Comparison of ENCODE assay signal across 1 cellular context in the genomic region with DNA sequence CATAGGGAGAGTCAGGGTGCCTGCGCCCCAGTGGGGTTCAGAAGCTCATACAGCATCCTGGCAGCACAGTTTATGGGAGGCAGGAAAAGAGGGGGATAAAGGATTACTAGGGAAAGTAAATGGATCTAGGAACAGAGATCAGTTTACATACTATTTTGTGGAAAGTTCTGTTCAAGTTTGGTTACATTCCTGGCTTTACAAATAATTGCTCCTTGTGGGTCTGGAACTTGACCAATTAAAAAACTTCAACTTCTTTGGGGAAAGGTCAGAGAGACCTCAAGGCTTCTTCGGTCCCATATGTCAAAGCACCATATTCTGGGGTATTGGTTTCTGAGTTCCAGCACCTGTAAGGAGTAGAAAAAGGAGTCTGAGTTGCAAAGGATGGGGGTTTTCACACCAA.
TF ChIP-seq lines count a peak whose summit lies in the region.

No MANE protein-coding gene starts in this region.

TF ChIP-seq in GM23338, 12 proteins besides CTCF, POLR2A, EP300 and RAD21 (continued from another document):
- TF ChIP-seq, protein P1, sequence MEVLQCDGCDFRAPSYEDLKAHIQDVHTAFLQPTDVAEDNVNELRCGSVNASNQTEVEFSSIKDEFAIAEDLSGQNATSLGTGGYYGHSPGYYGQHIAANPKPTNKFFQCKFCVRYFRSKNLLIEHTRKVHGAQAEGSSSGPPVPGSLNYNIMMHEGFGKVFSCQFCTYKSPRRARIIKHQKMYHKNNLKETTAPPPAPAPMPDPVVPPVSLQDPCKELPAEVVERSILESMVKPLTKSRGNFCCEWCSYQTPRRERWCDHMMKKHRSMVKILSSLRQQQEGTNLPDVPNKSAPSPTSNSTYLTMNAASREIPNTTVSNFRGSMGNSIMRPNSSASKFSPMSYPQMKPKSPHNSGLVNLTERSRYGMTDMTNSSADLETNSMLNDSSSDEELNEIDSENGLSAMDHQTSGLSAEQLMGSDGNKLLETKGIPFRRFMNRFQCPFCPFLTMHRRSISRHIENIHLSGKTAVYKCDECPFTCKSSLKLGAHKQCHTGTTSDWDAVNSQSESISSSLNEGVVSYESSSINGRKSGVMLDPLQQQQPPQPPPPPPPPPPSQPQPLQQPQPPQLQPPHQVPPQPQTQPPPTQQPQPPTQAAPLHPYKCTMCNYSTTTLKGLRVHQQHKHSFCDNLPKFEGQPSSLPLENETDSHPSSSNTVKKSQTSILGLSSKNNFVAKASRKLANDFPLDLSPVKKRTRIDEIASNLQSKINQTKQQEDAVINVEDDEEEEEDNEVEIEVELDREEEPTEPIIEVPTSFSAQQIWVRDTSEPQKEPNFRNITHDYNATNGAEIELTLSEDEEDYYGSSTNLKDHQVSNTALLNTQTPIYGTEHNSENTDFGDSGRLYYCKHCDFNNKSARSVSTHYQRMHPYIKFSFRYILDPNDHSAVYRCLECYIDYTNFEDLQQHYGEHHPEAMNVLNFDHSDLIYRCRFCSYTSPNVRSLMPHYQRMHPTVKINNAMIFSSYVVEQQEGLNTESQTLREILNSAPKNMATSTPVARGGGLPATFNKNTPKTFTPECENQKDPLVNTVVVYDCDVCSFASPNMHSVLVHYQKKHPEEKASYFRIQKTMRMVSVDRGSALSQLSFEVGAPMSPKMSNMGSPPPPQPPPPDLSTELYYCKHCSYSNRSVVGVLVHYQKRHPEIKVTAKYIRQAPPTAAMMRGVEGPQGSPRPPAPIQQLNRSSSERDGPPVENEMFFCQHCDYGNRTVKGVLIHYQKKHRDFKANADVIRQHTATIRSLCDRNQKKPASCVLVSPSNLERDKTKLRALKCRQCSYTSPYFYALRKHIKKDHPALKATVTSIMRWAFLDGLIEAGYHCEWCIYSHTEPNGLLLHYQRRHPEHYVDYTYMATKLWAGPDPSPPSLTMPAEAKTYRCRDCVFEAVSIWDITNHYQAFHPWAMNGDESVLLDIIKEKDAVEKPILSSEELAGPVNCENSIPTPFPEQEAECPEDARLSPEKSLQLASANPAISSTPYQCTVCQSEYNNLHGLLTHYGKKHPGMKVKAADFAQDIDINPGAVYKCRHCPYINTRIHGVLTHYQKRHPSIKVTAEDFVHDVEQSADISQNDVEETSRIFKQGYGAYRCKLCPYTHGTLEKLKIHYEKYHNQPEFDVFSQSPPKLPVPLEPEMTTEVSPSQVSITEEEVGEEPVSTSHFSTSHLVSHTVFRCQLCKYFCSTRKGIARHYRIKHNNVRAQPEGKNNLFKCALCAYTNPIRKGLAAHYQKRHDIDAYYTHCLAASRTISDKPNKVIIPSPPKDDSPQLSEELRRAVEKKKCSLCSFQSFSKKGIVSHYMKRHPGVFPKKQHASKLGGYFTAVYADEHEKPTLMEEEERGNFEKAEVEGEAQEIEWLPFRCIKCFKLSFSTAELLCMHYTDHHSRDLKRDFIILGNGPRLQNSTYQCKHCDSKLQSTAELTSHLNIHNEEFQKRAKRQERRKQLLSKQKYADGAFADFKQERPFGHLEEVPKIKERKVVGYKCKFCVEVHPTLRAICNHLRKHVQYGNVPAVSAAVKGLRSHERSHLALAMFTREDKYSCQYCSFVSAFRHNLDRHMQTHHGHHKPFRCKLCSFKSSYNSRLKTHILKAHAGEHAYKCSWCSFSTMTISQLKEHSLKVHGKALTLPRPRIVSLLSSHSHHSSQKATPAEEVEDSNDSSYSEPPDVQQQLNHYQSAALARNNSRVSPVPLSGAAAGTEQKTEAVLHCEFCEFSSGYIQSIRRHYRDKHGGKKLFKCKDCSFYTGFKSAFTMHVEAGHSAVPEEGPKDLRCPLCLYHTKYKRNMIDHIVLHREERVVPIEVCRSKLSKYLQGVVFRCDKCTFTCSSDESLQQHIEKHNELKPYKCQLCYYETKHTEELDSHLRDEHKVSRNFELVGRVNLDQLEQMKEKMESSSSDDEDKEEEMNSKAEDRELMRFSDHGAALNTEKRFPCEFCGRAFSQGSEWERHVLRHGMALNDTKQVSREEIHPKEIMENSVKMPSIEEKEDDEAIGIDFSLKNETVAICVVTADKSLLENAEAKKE (CRISPR knock-in tag; IDR thresholded peaks at IDR 0.05) = no peak
- TF ChIP-seq STAT1 (IDR thresholded peaks at IDR 0.05; ENCODE audit: unreplicated experiment) (no peak), JUNB (IDR thresholded peaks at IDR 0.05; ENCODE audit: unreplicated experiment) (no peak), POLR2AphosphoS5 (IDR thresholded peaks at IDR 0.05; ENCODE audit: low read depth) (no peak), NANOG (IDR thresholded peaks at IDR 0.05; ENCODE audit: borderline replicate concordance) (no peak), ZNF114 (CRISPR knock-in tag; IDR thresholded peaks at IDR 0.05) (no peak), CREB1 (CRISPR knock-in tag; IDR thresholded peaks at IDR 0.05; ENCODE audit: low read depth) (no peak)
- TF ChIP-seq, protein P2, sequence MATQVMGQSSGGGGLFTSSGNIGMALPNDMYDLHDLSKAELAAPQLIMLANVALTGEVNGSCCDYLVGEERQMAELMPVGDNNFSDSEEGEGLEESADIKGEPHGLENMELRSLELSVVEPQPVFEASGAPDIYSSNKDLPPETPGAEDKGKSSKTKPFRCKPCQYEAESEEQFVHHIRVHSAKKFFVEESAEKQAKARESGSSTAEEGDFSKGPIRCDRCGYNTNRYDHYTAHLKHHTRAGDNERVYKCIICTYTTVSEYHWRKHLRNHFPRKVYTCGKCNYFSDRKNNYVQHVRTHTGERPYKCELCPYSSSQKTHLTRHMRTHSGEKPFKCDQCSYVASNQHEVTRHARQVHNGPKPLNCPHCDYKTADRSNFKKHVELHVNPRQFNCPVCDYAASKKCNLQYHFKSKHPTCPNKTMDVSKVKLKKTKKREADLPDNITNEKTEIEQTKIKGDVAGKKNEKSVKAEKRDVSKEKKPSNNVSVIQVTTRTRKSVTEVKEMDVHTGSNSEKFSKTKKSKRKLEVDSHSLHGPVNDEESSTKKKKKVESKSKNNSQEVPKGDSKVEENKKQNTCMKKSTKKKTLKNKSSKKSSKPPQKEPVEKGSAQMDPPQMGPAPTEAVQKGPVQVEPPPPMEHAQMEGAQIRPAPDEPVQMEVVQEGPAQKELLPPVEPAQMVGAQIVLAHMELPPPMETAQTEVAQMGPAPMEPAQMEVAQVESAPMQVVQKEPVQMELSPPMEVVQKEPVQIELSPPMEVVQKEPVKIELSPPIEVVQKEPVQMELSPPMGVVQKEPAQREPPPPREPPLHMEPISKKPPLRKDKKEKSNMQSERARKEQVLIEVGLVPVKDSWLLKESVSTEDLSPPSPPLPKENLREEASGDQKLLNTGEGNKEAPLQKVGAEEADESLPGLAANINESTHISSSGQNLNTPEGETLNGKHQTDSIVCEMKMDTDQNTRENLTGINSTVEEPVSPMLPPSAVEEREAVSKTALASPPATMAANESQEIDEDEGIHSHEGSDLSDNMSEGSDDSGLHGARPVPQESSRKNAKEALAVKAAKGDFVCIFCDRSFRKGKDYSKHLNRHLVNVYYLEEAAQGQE (IDR thresholded peaks at IDR 0.05; ENCODE audit: unreplicated experiment) = no peak
- TF ChIP-seq, protein P3, sequence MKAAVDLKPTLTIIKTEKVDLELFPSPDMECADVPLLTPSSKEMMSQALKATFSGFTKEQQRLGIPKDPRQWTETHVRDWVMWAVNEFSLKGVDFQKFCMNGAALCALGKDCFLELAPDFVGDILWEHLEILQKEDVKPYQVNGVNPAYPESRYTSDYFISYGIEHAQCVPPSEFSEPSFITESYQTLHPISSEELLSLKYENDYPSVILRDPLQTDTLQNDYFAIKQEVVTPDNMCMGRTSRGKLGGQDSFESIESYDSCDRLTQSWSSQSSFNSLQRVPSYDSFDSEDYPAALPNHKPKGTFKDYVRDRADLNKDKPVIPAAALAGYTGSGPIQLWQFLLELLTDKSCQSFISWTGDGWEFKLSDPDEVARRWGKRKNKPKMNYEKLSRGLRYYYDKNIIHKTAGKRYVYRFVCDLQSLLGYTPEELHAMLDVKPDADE (IDR thresholded peaks at IDR 0.05) = no peak
TF ChIP-seq in GM23338: peak in this region for 0.
